In genomic region chr6:163983601-163984445, GRCh38 we compare ENCODE assay signal across 14 cellular contexts.
DNase-seq lines count a peak whose midpoint lies in the region; ATAC-seq and TF ChIP-seq lines count a peak whose summit lies in the region.
"Had no signal": no experiment of that assay in that cellular context is flagged by ENCODE, and none has a peak within 500 bp of the region (broad histone marks: within the 10 kb centered on the region; RNA-seq: fewer than 3 reads in every experiment).

No MANE protein-coding gene starts in this region.

- CTCF ChIA-PET in activated CD8-positive, alpha-beta memory T cell treated with anti-CD3 and anti-CD28 coated beads, Interleukin-2, amount 10 ng/mL, durations not matched to agents 7 days and 5 days (lab: Charles Lee): no interaction called here

- peaks cover 5% of the 10 kb centered on the region for H3K4me1 Mint-ChIP-seq in activated CD8-positive, alpha-beta memory T cell treated with anti-CD3 and anti-CD28 coated beads, Interleukin-2, amount 10 ng/mL, durations not matched to agents 7 days and 5 days
- H3K4me1 Mint-ChIP-seq: WTC11 had no signal

- no peak overlapping the region for H3K4me3 Mint-ChIP-seq in activated CD8-positive, alpha-beta memory T cell treated with anti-CD3 and anti-CD28 coated beads, Interleukin-2, amount 10 ng/mL, durations not matched to agents 7 days and 5 days
- H3K4me3 Mint-ChIP-seq: activated T-helper 17 cell treated with anti-CD3 and anti-CD28 coated beads, Interleukin-2, amount 50 U/mL, for 72 hours; CD8-positive, alpha-beta T cell; WTC11 had no signal

- DNase-seq in dorsolateral prefrontal cortex (peak in 2 of 10 donors; percentile 27 to 38), pons (ENCODE audit: low spot score) (peak; percentile 22), T1000 (lab: John Stamatoyannopoulos, UW) (no peak), HK-2 (ENCODE audit: unreplicated experiment) (no peak), NCI-H526 (lab: John Stamatoyannopoulos, UW) (no peak)
- no peak for DNase-seq in activated CD8-positive, alpha-beta memory T cell treated with anti-CD3 and anti-CD28 coated beads, Interleukin-2, amount 10 ng/mL, durations not matched to agents 7 days and 5 days
- DNase-seq: CD8-positive, alpha-beta T cell; NCI-H2227 treated with DMSO at 0.1 percent for 48 hours; upper lobe of left lung had no signal

- H3K4me3 ChIP-seq in dorsolateral prefrontal cortex: peak overlapping the region in 55 of 59 donors; percentile 1 to 63 (median 34)
- H3K4me3 ChIP-seq: gastroesophageal sphincter, upper lobe of left lung had no signal

- H3K27me3 Mint-ChIP-seq in activated CD8-positive, alpha-beta memory T cell treated with anti-CD3 and anti-CD28 coated beads, Interleukin-2, amount 10 ng/mL, durations not matched to agents 7 days and 5 days: no peaks in the 10 kb centered on the region

- H3K27me3 ChIP-seq in dorsolateral prefrontal cortex: no peaks in the 10 kb centered on the region
- H3K27me3 ChIP-seq: gastroesophageal sphincter, upper lobe of left lung had no signal

- ATAC-seq in GM18909 (IDR thresholded peaks at IDR 0.05; ENCODE audit: poor library complexity, unreplicated experiment): peak; percentile 62
- ATAC-seq in HG03175 (IDR thresholded peaks at IDR 0.05; ENCODE audit: unreplicated experiment): peak; percentile 26
- ATAC-seq in activated CD8-positive, alpha-beta memory T cell treated with anti-CD3 and anti-CD28 coated beads, Interleukin-2, amount 10 ng/mL, durations not matched to agents 7 days and 5 days: no peak
- ATAC-seq: activated T-helper 17 cell treated with anti-CD3 and anti-CD28 coated beads, Interleukin-2, amount 50 U/mL, for 72 hours; CD8-positive, alpha-beta T cell; gastroesophageal sphincter; WTC11 had no signal

- TF ChIP-seq CTCF in dorsolateral prefrontal cortex (IDR thresholded peaks at IDR 0.05 in 54 of 56, conservative IDR thresholded peaks at IDR 0.05 in 2 of 56; ENCODE audit: low read depth in 1 of 56, partially characterized antibody in 56 of 56): no peak

- H3K27ac Mint-ChIP-seq in activated CD8-positive, alpha-beta memory T cell treated with anti-CD3 and anti-CD28 coated beads, Interleukin-2, amount 10 ng/mL, durations not matched to agents 7 days and 5 days: no peak overlapping the region
- H3K27ac Mint-ChIP-seq: activated T-helper 17 cell treated with anti-CD3 and anti-CD28 coated beads, Interleukin-2, amount 50 U/mL, for 72 hours; CD8-positive, alpha-beta T cell; WTC11 had no signal

- intact Hi-C loops in dorsolateral prefrontal cortex (cut with DNase I): no loop called here

- H3K36me3 Mint-ChIP-seq in activated CD8-positive, alpha-beta memory T cell treated with anti-CD3 and anti-CD28 coated beads, Interleukin-2, amount 10 ng/mL, durations not matched to agents 7 days and 5 days: no peaks in the 10 kb centered on the region
- H3K36me3 Mint-ChIP-seq: CD8-positive, alpha-beta T cell had no signal

- no peaks in the 10 kb centered on the region for H3K9me3 Mint-ChIP-seq in activated CD8-positive, alpha-beta memory T cell treated with anti-CD3 and anti-CD28 coated beads, Interleukin-2, amount 10 ng/mL, durations not matched to agents 7 days and 5 days (ENCODE audit: low read depth)
- H3K9me3 Mint-ChIP-seq: activated T-helper 17 cell treated with anti-CD3 and anti-CD28 coated beads, Interleukin-2, amount 50 U/mL, for 72 hours had no signal

- peak overlapping the region in 43 of 59 donors; percentile 0 to 85 (median 52) for H3K27ac ChIP-seq in dorsolateral prefrontal cortex
- H3K27ac ChIP-seq: gastroesophageal sphincter, upper lobe of left lung had no signal
